ENCODE assay signal across 8 cellular contexts in genomic region chr10:42781893-42782445, GRCh38. TPM values are rescaled to one million over a fixed set of nuclear protein-coding genes. Genes with fewer than 3 reads are reported as not detected.
DNase-seq lines count a peak whose midpoint lies in the region; ATAC-seq, FAIRE-seq and TF ChIP-seq lines count a peak whose summit lies in the region.

No MANE protein-coding gene starts in this region.

- ATAC-seq in RWPE2 (ENCODE audit: low read depth) (no peak), HG02623 (IDR thresholded peaks at IDR 0.05; ENCODE audit: unreplicated experiment) (no peak)

- H3K36me3 Mint-ChIP-seq in nephron (ENCODE audit: low read depth) = peaks cover 20% of the 10 kb centered on the region

- H3K4me1 ChIP-seq in RWPE2 (ENCODE audit: insufficient read depth, poor library complexity, severe bottlenecking) (peaks cover 5% of the 10 kb centered on the region), endothelial cell of umbilical vein (ENCODE audit: control insufficient read depth, extremely low read depth, insufficient read depth, low read length) (peaks cover 11% of the 10 kb centered on the region)

- CTCF ChIA-PET in endothelial cell of umbilical vein (lab: Charles Lee) = interaction anchor here (3.2 kb wide), 1 partner anchor 28 kb away, joined by 36 read pairs; no protein-coding TSS in a partner anchor

- H3K27ac ChIP-seq in RWPE2 (ENCODE audit: poor library complexity, severe bottlenecking) (peak overlapping the region; percentile 67), endothelial cell of umbilical vein (ENCODE audit: insufficient read depth, low read depth, low read length) (peak overlapping the region; percentile 87)

- H3K4me3 Mint-ChIP-seq in nephron = peak overlapping the region; percentile 96 to 100 (median 97)

- no peaks in the 10 kb centered on the region for H3K9me3 Mint-ChIP-seq in nephron

- H3K27me3 Mint-ChIP-seq in nephron (ENCODE audit: low read depth) = peaks cover 24% of the 10 kb centered on the region

- H4K20me1 ChIP-seq in endothelial cell of umbilical vein (replicated peaks; ENCODE audit: control insufficient read depth, extremely low read depth, insufficient read depth, low read length) = no peaks in the 10 kb centered on the region

- H3K79me2 ChIP-seq in endothelial cell of umbilical vein (ENCODE audit: control insufficient read depth, insufficient read depth, low read length) = peaks cover 11% of the 10 kb centered on the region

- peak overlapping the region; percentile 82 for H2AFZ ChIP-seq in endothelial cell of umbilical vein (ENCODE audit: low read depth, low read length)

- intact Hi-C loops in endothelial cell of umbilical vein (cut with micrococcal nuclease) (loop anchor here (1.0 to 2.0 kb wide), 3 partner anchors 144 to 357 kb away; partner anchors contain the start of genes CSGALNACT2 and ZNF33B), posterior cingulate gyrus (cut with DNase I) (loop anchor here (10.0 kb wide), 2 partner anchors 227 to 417 kb away; no protein-coding TSS in a partner anchor)

- no peak for FAIRE-seq in endothelial cell of umbilical vein (lab: Jason Lieb, UNC)

- no TSS peak for BruUV-seq in endothelial cell of umbilical vein (replicated peaks; lab: Mats Ljungman, UMichigan)

- TF ChIP-seq POLR2A in endothelial cell of umbilical vein (IDR thresholded peaks at IDR 0.05; ENCODE audit: low read depth, low read length) = no peak

- H3K36me3 ChIP-seq in RWPE2 (ENCODE audit: low read depth) (peaks cover 28% of the 10 kb centered on the region), endothelial cell of umbilical vein (ENCODE audit: control insufficient read depth in 2 of 2, extremely low read depth in 1 of 2, insufficient read depth in 2 of 2, low read length in 2 of 2) (peaks cover 10 to 11% of the 10 kb centered on the region in 2 experiments)

- H3K27me3 ChIP-seq in RWPE2 (ENCODE audit: insufficient read depth, poor library complexity, severe bottlenecking) = no peaks in the 10 kb centered on the region
- H3K27me3 ChIP-seq in endothelial cell of umbilical vein (ENCODE audit: control insufficient read depth in 2 of 2, insufficient read depth in 2 of 2, low read length in 2 of 2) = peaks cover 0 to 2% of the 10 kb centered on the region in 2 experiments

- H3K4me2 ChIP-seq in endothelial cell of umbilical vein (ENCODE audit: insufficient read depth, low read length) = peak overlapping the region; percentile 40

- no peak for TF ChIP-seq CTCF in RWPE2 (IDR thresholded peaks at IDR 0.05; ENCODE audit: poor library complexity, severe bottlenecking)
- TF ChIP-seq CTCF in endothelial cell of umbilical vein (IDR thresholded peaks at IDR 0.05; ENCODE audit: extremely low read depth in 1 of 2, insufficient read depth in 1 of 2, low read depth in 1 of 2, low read length in 2 of 2) = no peak
- no peak for TF ChIP-seq CTCF in nephron (IDR thresholded peaks at IDR 0.05; ENCODE audit: unreplicated experiment in 3 of 3)

- DNase-seq in activated naive CD4-positive, alpha-beta T cell treated with Interleukin-2 at 50 U/mL for 16 hours = peak; percentile 8
- DNase-seq in activated naive CD4-positive, alpha-beta T cell (lab: John Stamatoyannopoulos, UW) = no peak
- DNase-seq in RWPE2 (ENCODE audit: low spot score) (no peak), endothelial cell of umbilical vein (ENCODE audit: low read depth, low spot score) (no peak), posterior cingulate gyrus (no peak), SIG-M5 treated with dmso at 0.1 percent for 504 hours (lab: John Stamatoyannopoulos, UW; ENCODE audit: unreplicated experiment) (no peak)

- peak overlapping the region; percentile 89 to 94 (median 91) for H3K27ac Mint-ChIP-seq in nephron

- dilution Hi-C loops in endothelial cell of umbilical vein (cut with MboI; ENCODE audit: extremely low pct_ligation_motif_present, low sequenced_read_pairs) = no loop called here

- peak overlapping the region; percentile 89 for H3K9ac ChIP-seq in endothelial cell of umbilical vein (replicated peaks; ENCODE audit: extremely low read depth, insufficient read depth, low read length)

- H3K4me1 Mint-ChIP-seq in nephron = peaks cover 6% of the 10 kb centered on the region

- H3K4me3 ChIP-seq in RWPE2 (ENCODE audit: severe bottlenecking) = peak overlapping the region; percentile 81
- peak overlapping the region; percentile 52 to 78 (median 68) for H3K4me3 ChIP-seq in endothelial cell of umbilical vein (replicated peaks in 1 of 3; ENCODE audit: insufficient read depth in 1 of 3, low read depth in 1 of 3, low read length in 3 of 3)

- POLR2A ChIA-PET in endothelial cell of umbilical vein (lab: Charles Lee) = no interaction called here

- H3K9me3 ChIP-seq in RWPE2 (ENCODE audit: severe bottlenecking) (no peaks in the 10 kb centered on the region), endothelial cell of umbilical vein (replicated peaks; ENCODE audit: control insufficient read depth, insufficient read depth, low read length) (no peaks in the 10 kb centered on the region)

- no peaks in the 10 kb centered on the region for H3K9me1 ChIP-seq in endothelial cell of umbilical vein (replicated peaks; ENCODE audit: control insufficient read depth, extremely low read depth, insufficient read depth, low read length)

TF ChIP-seq in endothelial cell of umbilical vein, 7 proteins besides CTCF, POLR2A, EP300 and RAD21:
- no peak for TF ChIP-seq EZH2 (IDR thresholded peaks at IDR 0.05; ENCODE audit: borderline replicate concordance, low read depth, low read length, severe bottlenecking)
- TF ChIP-seq MAX (IDR thresholded peaks at IDR 0.05; ENCODE audit: insufficient read depth, insufficient read length) = no peak
- TF ChIP-seq FOS (IDR thresholded peaks at IDR 0.05; ENCODE audit: borderline replicate concordance, insufficient read depth, low read length) = no peak
- no peak for TF ChIP-seq GATA2 (IDR thresholded peaks at IDR 0.05; ENCODE audit: insufficient read depth, insufficient read length, low read depth, low read length)
- TF ChIP-seq POLR2AphosphoS5 (IDR thresholded peaks at IDR 0.05; ENCODE audit: insufficient read depth, low read depth, low read length) = no peak
- TF ChIP-seq MYC (IDR thresholded peaks at IDR 0.05; ENCODE audit: low read depth, low read length) = no peak
- TF ChIP-seq JUN (IDR thresholded peaks at IDR 0.05; ENCODE audit: borderline replicate concordance, insufficient read depth, insufficient read length, low read depth) = no peak

RNA-seq across cellular contexts. Expression of gene BMS1, which starts 0.6 kb away (rescaled TPM):
- total RNA-seq in endothelial cell of umbilical vein = 22.4 and 23.4 TPM in 2 replicates
- polyA plus RNA-seq in endothelial cell of umbilical vein = 1.7 and 2.8 TPM in 2 replicates
- polyA plus RNA-seq in endothelial cell of umbilical vein (2011; cell fraction: cytosol; rRNA removed) = 5.6 and 6.5 TPM in 2 replicates
- polyA plus RNA-seq in endothelial cell of umbilical vein (2011; cell fraction: nucleus; rRNA removed) = 8.6 and 10.7 TPM in 2 replicates
- 18.8 and 26.8 TPM in 2 replicates for polyA plus RNA-seq in endothelial cell of umbilical vein (2012)
- 6.9 and 8.6 TPM in 2 replicates for polyA minus RNA-seq in endothelial cell of umbilical vein
- polyA minus RNA-seq in endothelial cell of umbilical vein (2011; cell fraction: cytosol; rRNA and poly(A)+ RNA removed) = 6.8 TPM
- 6.4 and 8.4 TPM in 2 replicates for polyA minus RNA-seq in endothelial cell of umbilical vein (2011; cell fraction: nucleus; rRNA and poly(A)+ RNA removed)
